ENCODE assay signal across 1 cellular context in the genomic region with DNA sequence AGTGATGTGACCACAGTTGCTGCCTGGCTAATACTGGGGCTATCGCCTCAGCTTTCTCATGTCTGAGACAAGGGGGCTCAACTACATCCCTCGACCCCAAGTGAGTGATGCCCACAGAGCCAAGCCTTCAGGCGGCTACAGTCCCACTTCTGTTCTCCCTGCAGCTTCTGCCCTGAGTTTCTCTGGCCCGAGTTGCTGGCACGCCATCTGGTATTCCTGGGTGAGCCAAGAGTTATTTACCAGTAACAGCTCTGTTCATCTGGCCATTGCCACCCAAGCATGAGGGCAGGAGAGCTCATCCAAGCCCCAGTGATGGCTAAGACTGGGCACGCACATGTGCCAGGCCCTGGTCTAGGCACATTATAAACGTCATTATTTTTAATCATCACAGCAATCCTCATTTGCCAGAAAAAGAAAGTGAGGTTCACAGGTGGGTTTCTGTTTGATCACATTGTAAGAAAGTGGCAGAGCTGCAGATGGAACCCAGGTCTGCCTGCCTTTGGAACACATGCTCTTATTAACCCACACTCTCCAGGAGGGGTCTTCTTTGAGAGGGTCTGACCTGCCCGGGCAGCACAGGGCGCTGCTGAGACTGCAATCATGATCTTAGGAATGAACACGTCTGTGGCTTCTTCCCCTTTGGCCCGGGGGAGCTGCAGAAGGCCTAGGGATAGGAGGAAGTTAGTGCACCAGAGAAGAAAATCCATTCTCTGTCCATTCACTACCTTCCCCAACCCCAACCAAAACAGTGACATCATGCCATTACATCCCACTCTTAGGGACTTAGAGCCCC.
TF ChIP-seq lines count a peak whose summit lies in the region.

No MANE protein-coding gene starts in this region.

TF ChIP-seq in WTC11, 78 proteins besides CTCF, POLR2A, EP300 and RAD21 (continued from another document):
- TF ChIP-seq ATF3 (CRISPR knock-in tag; conservative IDR thresholded peaks at IDR 0.05), result no peak
- TF ChIP-seq, protein P1, sequence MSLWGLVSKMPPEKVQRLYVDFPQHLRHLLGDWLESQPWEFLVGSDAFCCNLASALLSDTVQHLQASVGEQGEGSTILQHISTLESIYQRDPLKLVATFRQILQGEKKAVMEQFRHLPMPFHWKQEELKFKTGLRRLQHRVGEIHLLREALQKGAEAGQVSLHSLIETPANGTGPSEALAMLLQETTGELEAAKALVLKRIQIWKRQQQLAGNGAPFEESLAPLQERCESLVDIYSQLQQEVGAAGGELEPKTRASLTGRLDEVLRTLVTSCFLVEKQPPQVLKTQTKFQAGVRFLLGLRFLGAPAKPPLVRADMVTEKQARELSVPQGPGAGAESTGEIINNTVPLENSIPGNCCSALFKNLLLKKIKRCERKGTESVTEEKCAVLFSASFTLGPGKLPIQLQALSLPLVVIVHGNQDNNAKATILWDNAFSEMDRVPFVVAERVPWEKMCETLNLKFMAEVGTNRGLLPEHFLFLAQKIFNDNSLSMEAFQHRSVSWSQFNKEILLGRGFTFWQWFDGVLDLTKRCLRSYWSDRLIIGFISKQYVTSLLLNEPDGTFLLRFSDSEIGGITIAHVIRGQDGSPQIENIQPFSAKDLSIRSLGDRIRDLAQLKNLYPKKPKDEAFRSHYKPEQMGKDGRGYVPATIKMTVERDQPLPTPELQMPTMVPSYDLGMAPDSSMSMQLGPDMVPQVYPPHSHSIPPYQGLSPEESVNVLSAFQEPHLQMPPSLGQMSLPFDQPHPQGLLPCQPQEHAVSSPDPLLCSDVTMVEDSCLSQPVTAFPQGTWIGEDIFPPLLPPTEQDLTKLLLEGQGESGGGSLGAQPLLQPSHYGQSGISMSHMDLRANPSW (CRISPR knock-in tag; conservative IDR thresholded peaks at IDR 0.05; ENCODE audit: low read depth), result no peak
- TF ChIP-seq RORB (CRISPR knock-in tag; IDR thresholded peaks at IDR 0.05), result no peak
- TF ChIP-seq ERG (CRISPR knock-in tag; IDR thresholded peaks at IDR 0.05), result no peak
- TF ChIP-seq GRHL2 (CRISPR knock-in tag; IDR thresholded peaks at IDR 0.05; ENCODE audit: insufficient replicate concordance, severe bottlenecking), result no peak
- TF ChIP-seq, protein P2, sequence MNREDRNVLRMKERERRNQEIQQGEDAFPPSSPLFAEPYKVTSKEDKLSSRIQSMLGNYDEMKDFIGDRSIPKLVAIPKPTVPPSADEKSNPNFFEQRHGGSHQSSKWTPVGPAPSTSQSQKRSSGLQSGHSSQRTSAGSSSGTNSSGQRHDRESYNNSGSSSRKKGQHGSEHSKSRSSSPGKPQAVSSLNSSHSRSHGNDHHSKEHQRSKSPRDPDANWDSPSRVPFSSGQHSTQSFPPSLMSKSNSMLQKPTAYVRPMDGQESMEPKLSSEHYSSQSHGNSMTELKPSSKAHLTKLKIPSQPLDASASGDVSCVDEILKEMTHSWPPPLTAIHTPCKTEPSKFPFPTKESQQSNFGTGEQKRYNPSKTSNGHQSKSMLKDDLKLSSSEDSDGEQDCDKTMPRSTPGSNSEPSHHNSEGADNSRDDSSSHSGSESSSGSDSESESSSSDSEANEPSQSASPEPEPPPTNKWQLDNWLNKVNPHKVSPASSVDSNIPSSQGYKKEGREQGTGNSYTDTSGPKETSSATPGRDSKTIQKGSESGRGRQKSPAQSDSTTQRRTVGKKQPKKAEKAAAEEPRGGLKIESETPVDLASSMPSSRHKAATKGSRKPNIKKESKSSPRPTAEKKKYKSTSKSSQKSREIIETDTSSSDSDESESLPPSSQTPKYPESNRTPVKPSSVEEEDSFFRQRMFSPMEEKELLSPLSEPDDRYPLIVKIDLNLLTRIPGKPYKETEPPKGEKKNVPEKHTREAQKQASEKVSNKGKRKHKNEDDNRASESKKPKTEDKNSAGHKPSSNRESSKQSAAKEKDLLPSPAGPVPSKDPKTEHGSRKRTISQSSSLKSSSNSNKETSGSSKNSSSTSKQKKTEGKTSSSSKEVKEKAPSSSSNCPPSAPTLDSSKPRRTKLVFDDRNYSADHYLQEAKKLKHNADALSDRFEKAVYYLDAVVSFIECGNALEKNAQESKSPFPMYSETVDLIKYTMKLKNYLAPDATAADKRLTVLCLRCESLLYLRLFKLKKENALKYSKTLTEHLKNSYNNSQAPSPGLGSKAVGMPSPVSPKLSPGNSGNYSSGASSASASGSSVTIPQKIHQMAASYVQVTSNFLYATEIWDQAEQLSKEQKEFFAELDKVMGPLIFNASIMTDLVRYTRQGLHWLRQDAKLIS (CRISPR knock-in tag; IDR thresholded peaks at IDR 0.05; ENCODE audit: borderline replicate concordance), result no peak
- no peak for TF ChIP-seq ZNF671 (CRISPR knock-in tag; IDR thresholded peaks at IDR 0.05)
- TF ChIP-seq EMX1 (CRISPR knock-in tag; IDR thresholded peaks at IDR 0.05), result no peak
- TF ChIP-seq TEAD4 (CRISPR knock-in tag; IDR thresholded peaks at IDR 0.05), result no peak
TF ChIP-seq in WTC11: peak in this region for 0.
